2 cellular contexts compared by ENCODE assay signal in genomic region chr12:65839027-65839426, GRCh38.
TF ChIP-seq lines count a peak whose summit lies in the region.

No MANE protein-coding gene starts in this region.

TF ChIP-seq in SK-N-SH, 30 proteins besides CTCF, POLR2A, EP300 and RAD21 (continued from another document):
- TF ChIP-seq, protein P1, sequence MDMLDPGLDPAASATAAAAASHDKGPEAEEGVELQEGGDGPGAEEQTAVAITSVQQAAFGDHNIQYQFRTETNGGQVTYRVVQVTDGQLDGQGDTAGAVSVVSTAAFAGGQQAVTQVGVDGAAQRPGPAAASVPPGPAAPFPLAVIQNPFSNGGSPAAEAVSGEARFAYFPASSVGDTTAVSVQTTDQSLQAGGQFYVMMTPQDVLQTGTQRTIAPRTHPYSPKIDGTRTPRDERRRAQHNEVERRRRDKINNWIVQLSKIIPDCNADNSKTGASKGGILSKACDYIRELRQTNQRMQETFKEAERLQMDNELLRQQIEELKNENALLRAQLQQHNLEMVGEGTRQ (IDR thresholded peaks at IDR 0.05; ENCODE audit: borderline replicate concordance, low read depth, low read length), result no peak
- TF ChIP-seq FOXJ3 (CRISPR knock-in tag; IDR thresholded peaks at IDR 0.05) (no peak), NFIC (IDR thresholded peaks at IDR 0.05; ENCODE audit: borderline replicate concordance) (no peak), GATA2 (CRISPR knock-in tag; IDR thresholded peaks at IDR 0.05) (no peak), FOSL2 (IDR thresholded peaks at IDR 0.05; ENCODE audit: borderline replicate concordance, low read depth) (no peak)

TF ChIP-seq in SK-N-SH treated with all-trans-retinoic acid at 6 μM for 48 hours, 23 proteins besides CTCF, POLR2A, EP300 and RAD21 (continued from another document):
- TF ChIP-seq POU6F1 (CRISPR knock-in tag; IDR thresholded peaks at IDR 0.05; ENCODE audit: borderline replicate concordance, low read depth) (no peak), SNAI2 (CRISPR knock-in tag; IDR thresholded peaks at IDR 0.05) (no peak), ZFP3 (CRISPR knock-in tag; IDR thresholded peaks at IDR 0.05) (no peak), TSHZ2 (CRISPR knock-in tag; IDR thresholded peaks at IDR 0.05) (no peak)
